Comparison of ENCODE assay signal across 9 cellular contexts in genomic region chr16:71484006-71484893, GRCh38. TPM values are rescaled to one million over a fixed set of nuclear protein-coding genes. Genes with fewer than 3 reads are reported as not detected.
DNase-seq lines count a peak whose midpoint lies in the region; ATAC-seq and TF ChIP-seq lines count a peak whose summit lies in the region.
"Had no signal": no experiment of that assay in that cellular context is flagged by ENCODE, and none has a peak within 500 bp of the region (broad histone marks: within the 10 kb centered on the region; RNA-seq: fewer than 3 reads in every experiment).

No MANE protein-coding gene starts in this region.

- H3K4me3 ChIP-seq in AG10803 (ENCODE audit: low read length), result peak overlapping the region; percentile 96
- peak overlapping the region; percentile 95 for H3K4me3 ChIP-seq in choroid plexus epithelial cell (ENCODE audit: low read depth, low read length)

- H3K36me3 Mint-ChIP-seq in activated CD4-positive, alpha-beta T cell treated with anti-CD3 and anti-CD28 coated beads for 36 hours (ENCODE audit: low read depth), result no peaks in the 10 kb centered on the region

- peaks cover 14% of the 10 kb centered on the region for H3K4me1 Mint-ChIP-seq in activated CD4-positive, alpha-beta T cell treated with anti-CD3 and anti-CD28 coated beads for 36 hours

- POLR2A ChIA-PET in activated CD4-positive, alpha-beta T cell treated with anti-CD3 and anti-CD28 coated beads for 36 hours (lab: Charles Lee), result interaction anchor here (0.9 kb wide), 1 partner anchor 22 kb away, joined by 4 read pairs; the partner anchor contains the start of gene ZNF23

- CTCF ChIA-PET in activated CD4-positive, alpha-beta T cell treated with anti-CD3 and anti-CD28 coated beads for 36 hours (lab: Charles Lee), result interaction anchor here (0.6 to 1.9 kb wide), 6 partner anchors 13 to 127 kb away, joined by 3 to 9 read pairs (median 4); partner anchors contain the start of gene ZNF23

- H3K4me3 Mint-ChIP-seq in activated CD4-positive, alpha-beta T cell treated with anti-CD3 and anti-CD28 coated beads for 36 hours, result peak overlapping the region; percentile 75

- TF ChIP-seq CTCF in AG10803 (conservative IDR thresholded peaks at IDR 0.05; ENCODE audit: low read length), result no peak
- no peak for TF ChIP-seq CTCF in choroid plexus epithelial cell (conservative IDR thresholded peaks at IDR 0.05; ENCODE audit: low read depth, low read length)

- H3K9me3 Mint-ChIP-seq in activated CD4-positive, alpha-beta T cell treated with anti-CD3 and anti-CD28 coated beads for 36 hours (ENCODE audit: low read depth), result no peaks in the 10 kb centered on the region

- DNase-seq in AG10803 (ENCODE audit: low read depth), result peak; percentile 94
- DNase-seq in NCI-H446 treated with DMSO at 0.1 percent for 48 hours (lab: John Stamatoyannopoulos, UW), result peak; percentile 57
- peak; percentile 91 for DNase-seq in activated CD4-positive, alpha-beta T cell treated with anti-CD3 and anti-CD28 coated beads for 36 hours
- peak; percentile 97 for DNase-seq in choroid plexus epithelial cell (ENCODE audit: low read depth)
- peak; percentile 95 for DNase-seq in kidney tubule cell (ENCODE audit: low spot score)
- DNase-seq in stimulated activated CD4-positive, alpha-beta T cell treated with anti-CD3 and anti-CD28 coated beads, Interleukin-1b, Interleukin-23, amount 100 ng/mL, for 1 hour (ENCODE audit: low read depth in 2 of 2), result peak; percentile 27 to 49

- intact Hi-C loops in activated CD4-positive, alpha-beta T cell treated with anti-CD3 and anti-CD28 coated beads for 36 hours (cut with DNase I, micrococcal nuclease), result loop anchor here (1.0 to 10.0 kb wide), 10 partner anchors 22 to 747 kb away; partner anchors contain the start of genes ZNF23 (in 2 of the 2), AP1G1 (in 1 of the 2), ATXN1L (in 1 of the 2) and CMTR2 (in 1 of the 2)

- H3K27ac Mint-ChIP-seq in activated CD4-positive, alpha-beta T cell treated with anti-CD3 and anti-CD28 coated beads for 36 hours, result peak overlapping the region; percentile 90

- ATAC-seq in GM19043 (IDR thresholded peaks at IDR 0.05; ENCODE audit: low read depth, unreplicated experiment) (peak; percentile 87), HG03354 (IDR thresholded peaks at IDR 0.05; ENCODE audit: poor library complexity, severe bottlenecking, unreplicated experiment) (peak; percentile 92)
- peak; percentile 90 for ATAC-seq in activated CD4-positive, alpha-beta T cell treated with anti-CD3 and anti-CD28 coated beads for 36 hours

- peaks cover 3% of the 10 kb centered on the region for H3K27me3 Mint-ChIP-seq in activated CD4-positive, alpha-beta T cell treated with anti-CD3 and anti-CD28 coated beads for 36 hours

RNA-seq across cellular contexts. Expression of gene ZNF19, which starts 4.9 kb away (rescaled TPM):
- 1 to 10 TPM; 2.9 TPM for total RNA-seq in activated CD4-positive, alpha-beta T cell treated with anti-CD3 and anti-CD28 coated beads for 36 hours

RNA-seq across cellular contexts. Expression of gene ZNF23, which starts 22.2 kb away (rescaled TPM):
- 10 to 100 TPM in 1 of 2 experiments, 1 to 10 TPM in 1; 9.6 to 10.9 TPM for total RNA-seq in activated CD4-positive, alpha-beta T cell treated with anti-CD3 and anti-CD28 coated beads for 36 hours

RNA-seq across cellular contexts. Expression of gene CHST4, which starts 42.0 kb away (rescaled TPM):
- not detected for total RNA-seq in activated CD4-positive, alpha-beta T cell treated with anti-CD3 and anti-CD28 coated beads for 36 hours
- total RNA-seq: activated CD8-positive, alpha-beta memory T cell treated with anti-CD3 and anti-CD28 coated beads for 36 hours had no signal

RNA-seq across cellular contexts. Expression of gene TLE7, which starts 42.4 kb away (rescaled TPM):
- not detected for total RNA-seq in activated CD4-positive, alpha-beta T cell treated with anti-CD3 and anti-CD28 coated beads for 36 hours
- total RNA-seq: activated CD8-positive, alpha-beta memory T cell treated with anti-CD3 and anti-CD28 coated beads for 36 hours had no signal

Comparison
In these comparisons a context has a peak if more than half of its experiments do, and no peak if none do; other contexts are left out.
1. Peak in every context shown above with its lines: DNase-seq, ATAC-seq and H3K4me3 ChIP-seq.
2. DNase-seq: peak in every context shown above with its lines; median percentile 97 in choroid plexus epithelial cell; 95 in kidney tubule cell; 94 in AG10803; 91 in activated CD4-positive, alpha-beta T cell treated with anti-CD3 and anti-CD28 coated beads for 36 hours; 57 in NCI-H446 treated with DMSO at 0.1 percent for 48 hours; 38 in stimulated activated CD4-positive, alpha-beta T cell treated with anti-CD3 and anti-CD28 coated beads, Interleukin-1b, Interleukin-23, amount 100 ng/mL, for 1 hour.